ENCODE assay signal across 8 cellular contexts in genomic region chr6:27156874-27157460, GRCh38.
DNase-seq lines count a peak whose midpoint lies in the region; ATAC-seq and TF ChIP-seq lines count a peak whose summit lies in the region.

No MANE protein-coding gene starts in this region.

- no peak for TF ChIP-seq CTCF in AG10803 (conservative IDR thresholded peaks at IDR 0.05; ENCODE audit: low read length)
- no peak for TF ChIP-seq CTCF in breast epithelium (IDR thresholded peaks at IDR 0.05)
- no peak for TF ChIP-seq CTCF in mesothelial cell of epicardium (IDR thresholded peaks at IDR 0.05; ENCODE audit: unreplicated experiment)

- no peaks in the 10 kb centered on the region for H3K9me3 Mint-ChIP-seq in mesothelial cell of epicardium

- H3K4me1 Mint-ChIP-seq in mesothelial cell of epicardium: peaks cover 10% of the 10 kb centered on the region

- H3K36me3 Mint-ChIP-seq in mesothelial cell of epicardium: no peaks in the 10 kb centered on the region

- H3K36me3 ChIP-seq in breast epithelium: no peaks in the 10 kb centered on the region

- no peak for TF ChIP-seq POLR2A in breast epithelium (IDR thresholded peaks at IDR 0.05)

- POLR2A ChIA-PET in HEK293T (lab: Yijun Ruan, JAX): interaction anchor here (1.2 to 3.2 kb wide), 3 partner anchors 10 to 653 kb away, joined by 3 to 30 read pairs (median 4); a partner anchor contains a TSS

- intact Hi-C loops in breast epithelium (cut with DNase I; ENCODE audit: low total_unique reads): no loop called here

- peak overlapping the region; percentile 65 to 69 for H3K27ac ChIP-seq in breast epithelium

- H3K4me3 ChIP-seq in AG10803 (ENCODE audit: low read length) (peak overlapping the region; percentile 59), breast epithelium (peak overlapping the region; percentile 21 to 70 (median 53))

- no peaks in the 10 kb centered on the region for H3K27me3 Mint-ChIP-seq in mesothelial cell of epicardium (ENCODE audit: low read depth)

- ATAC-seq in GM18873 (IDR thresholded peaks at IDR 0.05; ENCODE audit: low FRiP score, unreplicated experiment): no peak

- CTCF ChIA-PET in HEK293T (lab: Yijun Ruan, JAX): interaction anchor here (0.6 kb wide), 1 partner anchor 63 kb away, joined by 3 read pairs; no protein-coding TSS in a partner anchor

- DNase-seq in AG10803 (ENCODE audit: low read depth) (no peak), HEK293T (ENCODE audit: extremely low spot score) (no peak), breast epithelium (ENCODE audit: low spot score in 2 of 2) (no peak), mesothelial cell of epicardium (ENCODE audit: low spot score in 2 of 2, unreplicated experiment in 2 of 2) (no peak), anterior cingulate cortex (lab: John Stamatoyannopoulos, UW) (no peak), DMS79 (lab: John Stamatoyannopoulos, UW) (no peak)
- DNase-seq in stimulated activated CD4-positive, alpha-beta T cell treated with anti-CD3 and anti-CD28 coated beads, Interleukin-12 subunit alpha, Interleukin-12 subunit beta, amount 100 ng/mL, for 4 hours: no peak

- H3K9me3 ChIP-seq in breast epithelium: no peaks in the 10 kb centered on the region

- H3K4me3 Mint-ChIP-seq in mesothelial cell of epicardium: peak overlapping the region; percentile 83

- H3K4me1 ChIP-seq in breast epithelium: no peaks in the 10 kb centered on the region

- H3K27me3 ChIP-seq in breast epithelium: no peaks in the 10 kb centered on the region

- peak overlapping the region; percentile 78 for H3K27ac Mint-ChIP-seq in mesothelial cell of epicardium

TF ChIP-seq in HEK293T, 16 proteins besides CTCF, POLR2A, EP300 and RAD21:
- TF ChIP-seq FOXK2 (IDR thresholded peaks at IDR 0.05) (no peak), ZNF384 (IDR thresholded peaks at IDR 0.05) (peak; percentile 81), L3MBTL2 (conservative IDR thresholded peaks at IDR 0.05) (no peak), TARDBP (IDR thresholded peaks at IDR 0.05) (no peak)
